Comparison of ENCODE assay signal across 8 cellular contexts in the genomic region with DNA sequence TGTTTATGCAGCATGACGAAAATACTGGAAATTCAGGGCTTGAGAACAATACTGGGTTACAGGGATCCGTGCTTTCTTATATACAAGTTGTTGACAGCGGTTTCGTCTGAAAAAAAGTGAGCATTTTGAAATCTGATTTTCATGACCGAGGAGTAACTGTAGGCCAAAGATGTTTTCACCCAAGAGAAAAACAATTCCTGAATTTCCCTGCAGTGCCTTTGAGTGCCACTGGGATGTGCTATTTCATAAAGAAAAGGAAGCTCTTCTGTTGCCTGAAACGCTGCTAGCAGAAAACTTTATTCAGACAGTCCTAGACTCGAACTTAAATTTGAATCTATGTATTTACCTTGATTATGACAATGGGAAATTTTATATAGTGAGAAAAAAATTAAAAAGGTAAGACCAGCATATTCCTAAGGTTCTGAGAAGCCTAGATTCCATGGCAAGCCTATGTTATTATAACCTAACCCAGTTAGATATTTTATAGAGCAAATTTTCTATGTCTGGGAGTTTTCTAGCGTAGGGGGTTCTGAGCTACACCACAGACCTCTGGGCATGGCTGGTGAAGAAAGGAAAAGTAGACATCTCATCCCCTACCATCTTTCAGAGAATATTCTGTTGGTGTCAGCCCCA. TPM values are rescaled to one million over a fixed set of nuclear protein-coding genes. Genes with fewer than 3 reads are reported as not detected.
DNase-seq lines count a peak whose midpoint lies in the region; ATAC-seq, FAIRE-seq and TF ChIP-seq lines count a peak whose summit lies in the region.

No MANE protein-coding gene starts in this region.

- dilution Hi-C loops in keratinocyte (cut with MboI; ENCODE audit: extremely low pct_ligation_motif_present, low sequenced_read_pairs), result loop anchor here (25.0 kb wide), 1 partner anchor 362 kb away; no protein-coding TSS in a partner anchor

- H3K9ac ChIP-seq in keratinocyte (ENCODE audit: control insufficient read depth, extremely low read depth, insufficient read depth, low read length), result no peak overlapping the region

- H3K4me2 ChIP-seq in keratinocyte (ENCODE audit: control insufficient read depth, extremely low read depth, insufficient read depth, low read depth, low read length), result no peak overlapping the region

- H2AFZ ChIP-seq in keratinocyte (ENCODE audit: control insufficient read depth, low read length), result no peak overlapping the region

- peak; percentile 56 for ATAC-seq in GM19328 (IDR thresholded peaks at IDR 0.05; ENCODE audit: unreplicated experiment)

- peak; percentile 74 for TF ChIP-seq CTCF in bronchial epithelial cell (IDR thresholded peaks at IDR 0.05; ENCODE audit: insufficient read depth, low read length, severe bottlenecking)
- TF ChIP-seq CTCF in keratinocyte (optimal IDR thresholded peaks at IDR 0.05 in 1 of 3, IDR thresholded peaks at IDR 0.05 in 1 of 3, conservative IDR thresholded peaks at IDR 0.05 in 1 of 3; ENCODE audit: extremely low read depth in 1 of 3, insufficient read depth in 2 of 3, low read length in 3 of 3), result peak; percentile 57 to 88 (median 70)

- H3K4me3 ChIP-seq in bronchial epithelial cell (ENCODE audit: low read depth, low read length), result no peak overlapping the region
- no peak overlapping the region for H3K4me3 ChIP-seq in keratinocyte (ENCODE audit: control insufficient read depth in 2 of 3, extremely low read depth in 1 of 3, insufficient read depth in 2 of 3, low read depth in 1 of 3, low read length in 3 of 3)

- no peak overlapping the region for H3K27ac ChIP-seq in keratinocyte (ENCODE audit: control insufficient read depth, insufficient read depth, low read length)

- H3K9me3 ChIP-seq in keratinocyte (ENCODE audit: control insufficient read depth, low read depth, low read length), result no peaks in the 10 kb centered on the region

- H3K4me1 ChIP-seq in keratinocyte (ENCODE audit: control insufficient read depth, extremely low read depth, insufficient read depth, low read length), result peaks cover 3% of the 10 kb centered on the region

- FAIRE-seq in bronchial epithelial cell (lab: Jason Lieb, UNC) (no peak), keratinocyte (lab: Jason Lieb, UNC) (peak; percentile 57)

- peak; percentile 49 for DNase-seq in D341Med (ENCODE audit: low spot score)
- DNase-seq in LHCN-M2 (ENCODE audit: low read depth), result peak; percentile 51
- peak; percentile 34 to 67 for DNase-seq in SHP77 (lab: John Stamatoyannopoulos, UW)
- DNase-seq in bronchial epithelial cell (ENCODE audit: low read depth), result peak; percentile 54
- DNase-seq in keratinocyte (ENCODE audit: low read depth, low spot score), result no peak
- peak; percentile 7 for DNase-seq in stimulated activated CD4-positive, alpha-beta T cell treated with anti-CD3 and anti-CD28 coated beads, Interleukin-4, amount 100 ng/mL, for 1 hour
- DNase-seq in GM19238 (ENCODE audit: insufficient read length, low spot score), result no peak

- H3K36me3 ChIP-seq in bronchial epithelial cell (ENCODE audit: control insufficient read depth, insufficient read depth, low read length) (no peaks in the 10 kb centered on the region), keratinocyte (ENCODE audit: control insufficient read depth in 2 of 2, extremely low read depth in 1 of 2, insufficient read depth in 2 of 2, low read length in 2 of 2) (no peaks in the 10 kb centered on the region)

- no peaks in the 10 kb centered on the region for H4K20me1 ChIP-seq in keratinocyte (ENCODE audit: control insufficient read depth, extremely low read depth, insufficient read depth, low read length)

- H3K79me2 ChIP-seq in keratinocyte (ENCODE audit: control insufficient read depth, insufficient read depth, low read length), result no peaks in the 10 kb centered on the region

- H3K9me1 ChIP-seq in keratinocyte (ENCODE audit: control insufficient read depth, extremely low read depth, insufficient read depth, low read length), result no peaks in the 10 kb centered on the region

- H3K27me3 ChIP-seq in bronchial epithelial cell (ENCODE audit: control insufficient read depth, insufficient read depth, low read length) (no peaks in the 10 kb centered on the region), keratinocyte (ENCODE audit: control insufficient read depth, extremely low read depth, insufficient read depth, low read length) (peaks cover 4% of the 10 kb centered on the region)

RNA-seq across cellular contexts. Expression of a gene that starts 30.2 kb away (rescaled TPM):
- total RNA-seq in LHCN-M2 (2014; rRNA removed) (0.19 and 0.57 TPM in 2 replicates), bronchial epithelial cell (0.26 and 0.38 TPM in 2 replicates)
- 0.53 TPM for polyA plus RNA-seq in LHCN-M2 (2012)
- polyA plus RNA-seq in keratinocyte, result 0.03 to 0.18 TPM (median 0.09 TPM) in 3 replicates
- 0.42 TPM for polyA plus RNA-seq in keratinocyte (2011; ENCODE audit: low read depth)
- 0.13 and 0.19 TPM in 2 replicates for polyA plus RNA-seq in keratinocyte (2011; cell fraction: cytosol; rRNA removed)
- 0.10 and 0.68 TPM in 2 replicates for polyA plus RNA-seq in keratinocyte (2011; cell fraction: nucleus; rRNA removed)
- 0.32 and 0.38 TPM in 2 replicates for polyA plus RNA-seq in keratinocyte (2012; ENCODE audit: low replicate concordance)
- 0.86 TPM in 1 of 3 replicates, not detected in the others for polyA minus RNA-seq in keratinocyte
- polyA minus RNA-seq in keratinocyte (2011; cell fraction: cytosol; rRNA and poly(A)+ RNA removed), result not detected
- polyA minus RNA-seq in keratinocyte (2011; cell fraction: nucleus; rRNA and poly(A)+ RNA removed), result not detected in 2 replicates

Comparison
In these comparisons a context has a peak if more than half of its experiments do, and no peak if none do; other contexts are left out.
1. DNase-seq: peak in D341Med (single experiment), LHCN-M2 (single experiment), SHP77 (2 of 2), bronchial epithelial cell (single experiment) and stimulated activated CD4-positive, alpha-beta T cell treated with anti-CD3 and anti-CD28 coated beads, Interleukin-4, amount 100 ng/mL, for 1 hour (single experiment); none in keratinocyte (single experiment) and GM19238 (single experiment).